ENCODE assay signal across 9 cellular contexts in the genomic region with DNA sequence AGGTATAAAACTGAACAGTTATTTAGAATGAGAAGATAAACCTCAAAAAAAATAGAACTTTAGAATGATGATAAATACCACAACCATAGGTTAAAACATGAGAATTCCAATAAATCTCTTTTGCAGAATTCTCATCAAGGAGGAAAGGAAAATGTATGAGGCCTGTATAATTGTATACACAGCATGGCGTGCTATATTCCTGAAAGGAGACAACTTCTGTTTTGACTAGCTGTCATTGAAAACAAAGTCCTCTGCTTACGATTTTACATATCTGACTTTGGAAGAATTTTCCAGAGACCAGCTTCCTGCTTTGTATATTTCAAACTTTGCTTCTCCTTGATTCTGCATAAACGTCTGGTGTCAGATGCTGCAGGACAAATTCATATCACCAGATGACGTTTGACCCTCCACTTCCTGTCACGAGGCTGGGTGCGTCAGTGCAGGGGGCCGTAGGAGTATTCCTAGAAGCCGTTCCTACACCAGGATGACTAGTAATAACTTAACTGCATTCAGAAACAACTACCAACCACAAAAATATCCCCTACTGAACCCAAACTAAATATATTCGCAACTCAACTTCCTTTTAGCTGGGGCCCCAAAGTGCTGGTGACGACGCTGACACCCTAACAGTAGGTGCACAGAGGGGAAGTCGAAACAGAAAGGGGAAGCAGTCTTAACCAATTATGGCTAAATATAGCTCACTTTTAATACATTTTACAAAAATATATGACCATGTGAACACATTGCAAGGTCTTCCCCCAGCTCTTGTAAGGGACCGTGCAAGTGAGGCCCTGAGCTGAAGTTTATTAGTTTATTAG.
A peak's percentile ranks its signal among the peaks of the same experiment; 100 is the strongest.
DNase-seq lines count a peak whose midpoint lies in the region; ATAC-seq, FAIRE-seq and TF ChIP-seq lines count a peak whose summit lies in the region.
"Had no signal": no experiment of that assay in that cellular context is flagged by ENCODE, and none has a peak within 500 bp of the region (broad histone marks: within the 10 kb centered on the region; RNA-seq: fewer than 3 reads in every experiment).

No MANE protein-coding gene starts in this region.

- H3K9me3 ChIP-seq in astrocyte (ENCODE audit: insufficient read depth, low read depth, low read length) (no peaks in the 10 kb centered on the region), spleen (no peaks in the 10 kb centered on the region), esophagus squamous epithelium (no peaks in the 10 kb centered on the region)

- H3K27ac ChIP-seq in astrocyte (ENCODE audit: low read depth, low read length) = peak overlapping the region; percentile 93
- H3K27ac ChIP-seq in spleen = peak overlapping the region; percentile 6 to 84 (median 79)
- H3K27ac ChIP-seq in foreskin keratinocyte = no peak overlapping the region
- peak overlapping the region in 2 of 4 donors; percentile 16 to 43 for H3K27ac ChIP-seq in esophagus squamous epithelium

- 9 to 31% (median 15%) methylated on average over 13 of the region's 13 CpGs for WGBS in spleen, 5 donors
- WGBS in esophagus squamous epithelium, 2 donors = 62 to 66% methylated on average over 13 of the region's 13 CpGs

- H2AFZ ChIP-seq in astrocyte (ENCODE audit: low read depth, low read length) = no peak overlapping the region

- no peaks in the 10 kb centered on the region for H3K36me3 ChIP-seq in astrocyte (ENCODE audit: insufficient read depth, low read length)
- H3K36me3 ChIP-seq in spleen = no peaks in the 10 kb centered on the region
- H3K36me3 ChIP-seq in esophagus squamous epithelium = no peaks in the 10 kb centered on the region

- H3K27me3 ChIP-seq in astrocyte (ENCODE audit: insufficient read depth, low read length) (no peaks in the 10 kb centered on the region), spleen (replicated peaks in 1 of 7) (no peaks in the 10 kb centered on the region), foreskin keratinocyte (no peaks in the 10 kb centered on the region), esophagus squamous epithelium (no peaks in the 10 kb centered on the region)

- TF ChIP-seq POLR2A in spleen (IDR thresholded peaks at IDR 0.05) (no peak), esophagus squamous epithelium (IDR thresholded peaks at IDR 0.05) (no peak)

- H3K4me3 ChIP-seq in astrocyte (ENCODE audit: insufficient read depth, low read depth, low read length) = no peak overlapping the region
- peak overlapping the region in 2 of 8 donors; percentile 7 to 52 for H3K4me3 ChIP-seq in spleen
- no peak overlapping the region for H3K4me3 ChIP-seq in esophagus squamous epithelium

- intact Hi-C loops in spleen (cut with DNase I; ENCODE audit: low total_unique reads) = no loop called here
- intact Hi-C loops in esophagus squamous epithelium (cut with DNase I) = no loop called here

- H3K27me3 Mint-ChIP-seq in T-helper 2 cell treated with Interferon-gamma antibody and Interleukin-4, amounts not matched to agents 5 μg/mL and 100 μg/mL, for 36 hours (ENCODE audit: low read depth) = no peaks in the 10 kb centered on the region
- H3K27me3 Mint-ChIP-seq in astrocyte (ENCODE audit: low read depth, unreplicated experiment) = no peaks in the 10 kb centered on the region

- peak overlapping the region; percentile 80 for H3K4me3 Mint-ChIP-seq in T-helper 2 cell treated with Interferon-gamma antibody and Interleukin-4, amounts not matched to agents 5 μg/mL and 100 μg/mL, for 36 hours
- H3K4me3 Mint-ChIP-seq in astrocyte (ENCODE audit: unreplicated experiment) = no peak overlapping the region

- DNase-seq in T-helper 2 cell treated with Interferon-gamma antibody and Interleukin-4, amounts not matched to agents 5 μg/mL and 100 μg/mL, for 36 hours (ENCODE audit: low spot score) = peak; percentile 90
- no peak for DNase-seq in astrocyte (ENCODE audit: low read depth)
- DNase-seq in spleen = peak; percentile 93
- no peak for DNase-seq in foreskin keratinocyte
- DNase-seq in NCI-H1092 (lab: John Stamatoyannopoulos, UW) = no peak
- no peak for DNase-seq in esophagus squamous epithelium (lab: John Stamatoyannopoulos, UW)

- ATAC-seq in GM18909 (IDR thresholded peaks at IDR 0.05; ENCODE audit: poor library complexity, unreplicated experiment) (peak; percentile 97), HG03066 (IDR thresholded peaks at IDR 0.05; ENCODE audit: low read depth, unreplicated experiment) (peak; percentile 93), foreskin keratinocyte (no peak)

- FAIRE-seq in astrocyte (lab: Jason Lieb, UNC) = no peak
- FAIRE-seq: keratinocyte had no signal

- H3K4me1 ChIP-seq in astrocyte (ENCODE audit: insufficient read depth, low read length) = peaks cover 62% of the 10 kb centered on the region
- H3K4me1 ChIP-seq in spleen = peaks cover 11 to 65% (median 38%) of the 10 kb centered on the region in 6 donors
- peaks cover 18% of the 10 kb centered on the region for H3K4me1 ChIP-seq in foreskin keratinocyte
- peaks cover 0 to 15% (median 4%) of the 10 kb centered on the region in 3 donors for H3K4me1 ChIP-seq in esophagus squamous epithelium

- H3K4me1 Mint-ChIP-seq in T-helper 2 cell treated with Interferon-gamma antibody and Interleukin-4, amounts not matched to agents 5 μg/mL and 100 μg/mL, for 36 hours (ENCODE audit: low read depth) = peaks cover 40% of the 10 kb centered on the region
- H3K4me1 Mint-ChIP-seq in astrocyte (ENCODE audit: low read depth, unreplicated experiment) = peaks cover 48% of the 10 kb centered on the region

- no peaks in the 10 kb centered on the region for H3K79me2 ChIP-seq in astrocyte (ENCODE audit: insufficient read depth, low read length)

- peak overlapping the region; percentile 98 for H3K27ac Mint-ChIP-seq in T-helper 2 cell treated with Interferon-gamma antibody and Interleukin-4, amounts not matched to agents 5 μg/mL and 100 μg/mL, for 36 hours
- peak overlapping the region; percentile 76 for H3K27ac Mint-ChIP-seq in astrocyte (ENCODE audit: unreplicated experiment)

- peak overlapping the region; percentile 28 for H3K9ac ChIP-seq in astrocyte (ENCODE audit: low read length)

- no peaks in the 10 kb centered on the region for H4K20me1 ChIP-seq in astrocyte (ENCODE audit: insufficient read depth, low read length)

- H3K4me2 ChIP-seq in astrocyte (ENCODE audit: low read length) = peak overlapping the region; percentile 40

- H3K36me3 Mint-ChIP-seq in T-helper 2 cell treated with Interferon-gamma antibody and Interleukin-4, amounts not matched to agents 5 μg/mL and 100 μg/mL, for 36 hours (ENCODE audit: low read depth) = peaks cover 35% of the 10 kb centered on the region
- no peaks in the 10 kb centered on the region for H3K36me3 Mint-ChIP-seq in astrocyte (ENCODE audit: low read depth, unreplicated experiment)

- H3K9me3 Mint-ChIP-seq in T-helper 2 cell treated with Interferon-gamma antibody and Interleukin-4, amounts not matched to agents 5 μg/mL and 100 μg/mL, for 36 hours = peaks cover 25% of the 10 kb centered on the region
- peaks cover 2% of the 10 kb centered on the region for H3K9me3 Mint-ChIP-seq in astrocyte (ENCODE audit: unreplicated experiment)

- no peak for TF ChIP-seq CTCF in astrocyte (IDR thresholded peaks at IDR 0.05; ENCODE audit: insufficient read depth, low read depth, low read length)
- no peak for TF ChIP-seq CTCF in spleen (IDR thresholded peaks at IDR 0.05 in 8 of 11, conservative IDR thresholded peaks at IDR 0.05 in 3 of 11)
- no peak for TF ChIP-seq CTCF in foreskin keratinocyte (conservative IDR thresholded peaks at IDR 0.05)
- TF ChIP-seq CTCF in esophagus squamous epithelium (IDR thresholded peaks at IDR 0.05) = no peak

Comparison
In these comparisons a context has a peak if more than half of its experiments do, and no peak if none do; other contexts are left out.
1. DNase-seq: peak in T-helper 2 cell treated with Interferon-gamma antibody and Interleukin-4, amounts not matched to agents 5 μg/mL and 100 μg/mL, for 36 hours (single experiment) and spleen (single experiment); none in astrocyte (single experiment), foreskin keratinocyte (0 of 2), NCI-H1092 (single experiment) and esophagus squamous epithelium (single experiment).